ENCODE assay signal across 2 cellular contexts in the genomic region with DNA sequence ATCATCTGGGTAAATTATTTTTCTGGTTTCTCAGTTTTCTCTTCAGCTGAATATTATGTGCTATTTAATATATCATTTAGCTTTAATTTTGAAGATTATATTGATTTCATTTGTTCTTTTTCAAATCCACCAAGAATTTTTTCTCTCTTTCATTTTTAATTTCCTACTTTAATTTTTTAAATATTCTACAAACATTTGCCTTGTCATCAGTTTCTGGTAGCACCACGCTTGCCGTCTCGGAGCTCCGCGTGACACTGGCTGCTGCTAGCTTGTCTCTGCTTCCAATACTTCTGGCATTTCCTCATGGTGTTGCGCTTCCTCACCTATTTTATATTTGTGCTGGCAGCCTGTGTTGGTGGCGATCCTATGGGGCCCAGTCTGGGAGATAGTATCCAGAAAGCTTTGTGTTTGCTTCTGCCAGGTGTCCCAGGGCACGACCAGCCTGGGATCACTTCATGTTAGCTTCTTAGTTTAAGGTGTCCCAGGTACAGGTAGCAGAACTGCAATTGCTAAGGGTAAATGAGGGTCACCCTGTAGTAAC. TPM values are rescaled to one million over a fixed set of nuclear protein-coding genes. Genes with fewer than 3 reads are reported as not detected.
"Had no signal": no experiment of that assay in that cellular context is flagged by ENCODE, and none has a peak within 500 bp of the region (broad histone marks: within the 10 kb centered on the region; RNA-seq: fewer than 3 reads in every experiment).

No MANE protein-coding gene starts in this region.

RNA-seq across cellular contexts. Expression of gene GPR31, which starts 33.3 kb away (rescaled TPM):
- total RNA-seq: G401, GM12878 had no signal
- polyA plus RNA-seq: GM12878 had no signal
